16 cellular contexts compared by ENCODE assay signal in the genomic region with DNA sequence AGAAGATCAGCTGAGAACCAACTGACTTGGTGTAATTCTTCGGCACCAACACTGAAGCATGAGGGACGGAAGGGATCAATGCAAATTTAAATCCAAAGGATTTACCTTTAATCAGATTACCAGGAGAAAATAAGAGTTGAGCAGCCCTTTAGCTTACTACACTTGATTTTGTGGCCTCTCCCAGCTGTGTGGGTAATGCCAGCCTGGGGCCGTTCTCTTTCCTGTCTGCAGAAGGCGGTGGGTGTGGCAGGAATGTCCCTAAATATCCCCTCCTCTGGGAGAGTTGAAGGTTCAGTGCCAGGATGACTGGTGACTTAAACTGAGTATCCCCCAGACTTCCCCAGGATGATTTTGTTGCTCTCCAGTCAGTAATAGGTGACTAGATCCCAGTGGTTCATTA. TPM values are rescaled to one million over a fixed set of nuclear protein-coding genes. Genes with fewer than 3 reads are reported as not detected.
DNase-seq lines count a peak whose midpoint lies in the region; ATAC-seq and TF ChIP-seq lines count a peak whose summit lies in the region.
"Had no signal": no experiment of that assay in that cellular context is flagged by ENCODE, and none has a peak within 500 bp of the region (broad histone marks: within the 10 kb centered on the region; RNA-seq: fewer than 3 reads in every experiment).

No MANE protein-coding gene starts in this region.

- H3K27me3 Mint-ChIP-seq in activated T-helper 17 cell treated with anti-CD3 and anti-CD28 coated beads, Interleukin-2, amount 50 U/mL, for 72 hours = no peaks in the 10 kb centered on the region

- no peaks in the 10 kb centered on the region for H4K20me1 ChIP-seq in KMS-11 (ENCODE audit: insufficient read depth)

- TF ChIP-seq CTCF in KMS-11 (conservative IDR thresholded peaks at IDR 0.05; ENCODE audit: low read depth, low read length) = no peak
- no peak for TF ChIP-seq CTCF in gastrocnemius medialis (IDR thresholded peaks at IDR 0.05 in 4 of 5, conservative IDR thresholded peaks at IDR 0.05 in 1 of 5)

- ATAC-seq in activated T-helper 17 cell treated with anti-CD3 and anti-CD28 coated beads, Interleukin-2, amount 50 U/mL, for 72 hours (replicated peaks) = peak; percentile 23
- no peak for ATAC-seq in gastrocnemius medialis

- peaks cover 22% of the 10 kb centered on the region for H3K36me3 Mint-ChIP-seq in activated T-helper 17 cell treated with anti-CD3 and anti-CD28 coated beads, Interleukin-2, amount 50 U/mL, for 72 hours (ENCODE audit: low read depth)

- in situ Hi-C loops in gastrocnemius medialis (cut with MboI; ENCODE audit: low sequenced_read_pairs in 4 of 4) = no loop called here

- no peak overlapping the region for H2AFZ ChIP-seq in KMS-11 (ENCODE audit: low read depth)

- TF ChIP-seq POLR2A in gastrocnemius medialis (IDR thresholded peaks at IDR 0.05) = no peak

- DNase-seq in islet precursor cell (peak; percentile 53), substantia nigra (lab: John Stamatoyannopoulos, UW) (no peak), NOMO-1 (lab: John Stamatoyannopoulos, UW; ENCODE audit: unreplicated experiment in 2 of 2) (no peak), gastrocnemius medialis (no peak)
- no peak for DNase-seq in activated naive CD4-positive, alpha-beta T cell treated with anti-CD3 and anti-CD28 coated beads, Interleukin-2, amount 50 U/mL, for 16 hours
- DNase-seq: activated CD8-positive, alpha-beta memory T cell treated with anti-CD3 and anti-CD28 coated beads for 24 hours; DND-41; H7; NCI-H1436; stimulated activated CD4-positive, alpha-beta T cell treated with anti-CD3 and anti-CD28 coated beads, Interleukin-2, amount 100 ng/mL, for 48 hours; SW 1271 had no signal

- intact Hi-C loops in gastrocnemius medialis (cut with DNase I; ENCODE audit: low total_unique reads) = no loop called here

- H3K27ac ChIP-seq in KMS-11 = peak overlapping the region; percentile 35; the same call in 1 of the 2 replicates
- peak overlapping the region; percentile 29 for H3K27ac ChIP-seq in substantia nigra (ENCODE audit: low read depth, low read length, poor library complexity, severe bottlenecking)
- no peak overlapping the region for H3K27ac ChIP-seq in gastrocnemius medialis
- H3K27ac ChIP-seq: C4-2B had no signal

- H3K4me2 ChIP-seq in KMS-11 = peak overlapping the region; percentile 4; the same call in 1 of the 2 replicates

- no peak overlapping the region for H3K9ac ChIP-seq in KMS-11

- no peaks in the 10 kb centered on the region for H3K79me2 ChIP-seq in KMS-11 (ENCODE audit: insufficient read depth, low read depth)

- H3K27me3 ChIP-seq in KMS-11 (ENCODE audit: insufficient read depth, low read depth) (no peaks in the 10 kb centered on the region), gastrocnemius medialis (no peaks in the 10 kb centered on the region)

- no peaks in the 10 kb centered on the region for H3K36me3 ChIP-seq in KMS-11 (ENCODE audit: insufficient read depth)
- peaks cover 0 to 14% of the 10 kb centered on the region in 2 donors for H3K36me3 ChIP-seq in gastrocnemius medialis

- no peaks in the 10 kb centered on the region for H3K9me3 Mint-ChIP-seq in activated T-helper 17 cell treated with anti-CD3 and anti-CD28 coated beads, Interleukin-2, amount 50 U/mL, for 72 hours
- H3K9me3 Mint-ChIP-seq: activated T-helper 2 cell treated with anti-CD3 and anti-CD28 coated beads, Interferon-gamma antibody, Interleukin-2, Interleukin-4, amounts not matched to agents 10 μg/mL and 5 μg/mL and 100 μg/mL, durations not matched to agents 14 hours and 24 hours and 36 hours had no signal

- H3K4me3 ChIP-seq in KMS-11 (IDR thresholded peaks at IDR 0.05; ENCODE audit: insufficient read depth, low read depth, low read length) = no peak overlapping the region
- no peak overlapping the region for H3K4me3 ChIP-seq in gastrocnemius medialis
- H3K4me3 ChIP-seq: lung had no signal

- H3K4me1 ChIP-seq in KMS-11 (ENCODE audit: low read depth, poor library complexity, severe bottlenecking) (peaks cover 35% of the 10 kb centered on the region), gastrocnemius medialis (peaks cover 14% of the 10 kb centered on the region in 2 donors)

- H3K27ac Mint-ChIP-seq in activated T-helper 17 cell treated with anti-CD3 and anti-CD28 coated beads, Interleukin-2, amount 50 U/mL, for 72 hours = peak overlapping the region; percentile 38
- H3K27ac Mint-ChIP-seq: activated T-helper 2 cell treated with anti-CD3 and anti-CD28 coated beads, Interferon-gamma antibody, Interleukin-2, Interleukin-4, amounts not matched to agents 10 μg/mL and 5 μg/mL and 100 μg/mL, durations not matched to agents 14 hours and 24 hours and 36 hours had no signal

- no peaks in the 10 kb centered on the region for H3K9me3 ChIP-seq in gastrocnemius medialis

- no peak overlapping the region for H3K4me3 Mint-ChIP-seq in activated T-helper 17 cell treated with anti-CD3 and anti-CD28 coated beads, Interleukin-2, amount 50 U/mL, for 72 hours

- peaks cover 15% of the 10 kb centered on the region for H3K4me1 Mint-ChIP-seq in activated T-helper 17 cell treated with anti-CD3 and anti-CD28 coated beads, Interleukin-2, amount 50 U/mL, for 72 hours

RNA-seq across cellular contexts. Expression of a gene that starts 22.9 kb away (rescaled TPM):
- 10 to 100 TPM; 33.7 to 45.5 TPM for total RNA-seq in activated T-helper 17 cell treated with anti-CD3 and anti-CD28 coated beads, Interleukin-2, amount 50 U/mL, for 72 hours
- 1 to 10 TPM; 4.2 to 8.4 (median 5.4) TPM for total RNA-seq in gastrocnemius medialis

RNA-seq across cellular contexts. Expression of a gene that starts 30.7 kb away (rescaled TPM):
- total RNA-seq in activated T-helper 17 cell treated with anti-CD3 and anti-CD28 coated beads, Interleukin-2, amount 50 U/mL, for 72 hours = 10 to 100 TPM; 12.0 to 16.6 TPM
- 1 to 10 TPM; 1.7 to 7.6 (median 3.9) TPM for total RNA-seq in gastrocnemius medialis

RNA-seq across cellular contexts. Expression of a gene that starts 41.5 kb away (rescaled TPM):
- total RNA-seq in activated T-helper 17 cell treated with anti-CD3 and anti-CD28 coated beads, Interleukin-2, amount 50 U/mL, for 72 hours = 1 to 10 TPM; 2.7 to 8.3 TPM
- total RNA-seq in gastrocnemius medialis = 10 to 100 TPM in 1 of 4 donors, under 1 TPM in 1, not detected in 2; 0.13 to 11.5 TPM

Comparison
In these comparisons a context has a peak if more than half of its experiments do, and no peak if none do; other contexts are left out.
1. H3K27ac ChIP-seq: peak in KMS-11 (single experiment) and substantia nigra (single experiment); none in gastrocnemius medialis (0 of 4).